In the genomic region with DNA sequence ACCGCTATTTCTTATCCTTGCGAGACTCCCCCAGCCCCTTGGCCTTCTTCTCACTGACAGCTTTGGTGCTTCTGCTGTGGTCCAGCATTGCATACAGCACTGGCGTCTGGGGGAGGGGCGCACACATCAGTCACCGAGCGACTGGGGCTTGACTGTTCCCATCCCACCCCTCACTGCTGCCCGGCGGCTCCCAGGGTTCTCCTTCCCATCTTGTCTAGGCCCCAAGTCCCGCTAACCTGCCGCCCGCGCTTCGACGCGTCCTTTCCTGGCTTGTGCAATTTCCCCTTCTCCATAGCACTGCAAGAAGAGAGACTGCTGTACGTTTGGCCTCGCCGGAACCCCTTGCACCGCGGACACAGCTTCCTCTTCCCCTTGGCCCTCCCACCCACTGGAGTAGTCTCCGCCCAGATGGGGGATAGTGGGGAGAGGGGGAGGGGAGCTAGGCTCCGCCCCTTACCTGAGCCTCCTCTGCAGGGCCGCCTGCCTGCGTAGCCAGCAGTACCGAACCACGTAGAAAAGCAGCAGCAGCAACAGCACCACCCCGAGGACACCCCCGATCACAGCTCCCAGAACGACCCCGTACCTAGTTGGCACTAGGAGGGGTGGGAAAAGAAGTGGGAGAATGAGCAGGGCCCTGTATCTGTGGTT, we compare ENCODE assay signal across 1 cellular context.
TF ChIP-seq lines count a peak whose summit lies in the region.

No MANE protein-coding gene starts in this region.

TF ChIP-seq in GM12878, 131 proteins besides CTCF, POLR2A, EP300 and RAD21:
- TF ChIP-seq CBX5 (IDR thresholded peaks at IDR 0.05; ENCODE audit: low read depth) (no peak), IKZF2 (IDR thresholded peaks at IDR 0.05) (peak; percentile 19 to 27; a peak in 1 of 4 replicates), GABPA (IDR thresholded peaks at IDR 0.05; ENCODE audit: low read depth) (peak; percentile 63; the same call in 1 of the 2 replicates), IKZF1 (conservative IDR thresholded peaks at IDR 0.05) (0 out of 2 replicates have a peak, but pooled peaks have one; percentile 17), RUNX3 (IDR thresholded peaks at IDR 0.05; ENCODE audit: low read length) (peak; percentile 26), HCFC1 (IDR thresholded peaks at IDR 0.05; ENCODE audit: low read length) (0 out of 2 replicates have a peak, but pooled peaks have one; percentile 28), CREM (IDR thresholded peaks at IDR 0.05; ENCODE audit: low read depth) (peak; percentile 26; the same call in 1 of the 2 replicates), CHD2 (IDR thresholded peaks at IDR 0.05; ENCODE audit: borderline replicate concordance, low read depth, low read length) (0 out of 2 replicates have a peak, but pooled peaks have one; percentile 16), TAF1 (IDR thresholded peaks at IDR 0.05; ENCODE audit: borderline replicate concordance, low read depth, low read length) (no peak), EGR1 (IDR thresholded peaks at IDR 0.05; ENCODE audit: borderline replicate concordance in 1 of 2, low read depth in 2 of 2, low read length in 2 of 2) (peak in 1 of 2 experiments; percentile 20; a peak in 1 of 3 replicates), GATAD2B (conservative IDR thresholded peaks at IDR 0.05; ENCODE audit: low read depth) (no peak), RELA (IDR thresholded peaks at IDR 0.05; ENCODE audit: borderline replicate concordance, partially characterized antibody) (no peak), NFYA (IDR thresholded peaks at IDR 0.05; ENCODE audit: borderline replicate concordance, low read depth, low read length) (no peak), ZNF24 (IDR thresholded peaks at IDR 0.05) (no peak), IRF4 (IDR thresholded peaks at IDR 0.05; ENCODE audit: low read depth, low read length) (no peak), SMAD1 (IDR thresholded peaks at IDR 0.05; ENCODE audit: low read depth, partially characterized antibody) (no peak), YY1 (IDR thresholded peaks at IDR 0.05; ENCODE audit: low read depth, low read length) (0 out of 2 replicates have a peak, but pooled peaks have one; percentile 24), MEF2A (IDR thresholded peaks at IDR 0.05; ENCODE audit: insufficient read depth, low read depth, low read length) (no peak)
- TF ChIP-seq, protein P1, sequence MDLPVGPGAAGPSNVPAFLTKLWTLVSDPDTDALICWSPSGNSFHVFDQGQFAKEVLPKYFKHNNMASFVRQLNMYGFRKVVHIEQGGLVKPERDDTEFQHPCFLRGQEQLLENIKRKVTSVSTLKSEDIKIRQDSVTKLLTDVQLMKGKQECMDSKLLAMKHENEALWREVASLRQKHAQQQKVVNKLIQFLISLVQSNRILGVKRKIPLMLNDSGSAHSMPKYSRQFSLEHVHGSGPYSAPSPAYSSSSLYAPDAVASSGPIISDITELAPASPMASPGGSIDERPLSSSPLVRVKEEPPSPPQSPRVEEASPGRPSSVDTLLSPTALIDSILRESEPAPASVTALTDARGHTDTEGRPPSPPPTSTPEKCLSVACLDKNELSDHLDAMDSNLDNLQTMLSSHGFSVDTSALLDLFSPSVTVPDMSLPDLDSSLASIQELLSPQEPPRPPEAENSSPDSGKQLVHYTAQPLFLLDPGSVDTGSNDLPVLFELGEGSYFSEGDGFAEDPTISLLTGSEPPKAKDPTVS (IDR thresholded peaks at IDR 0.05; ENCODE audit: low read depth, low read length) = no peak
- TF ChIP-seq, protein P2, sequence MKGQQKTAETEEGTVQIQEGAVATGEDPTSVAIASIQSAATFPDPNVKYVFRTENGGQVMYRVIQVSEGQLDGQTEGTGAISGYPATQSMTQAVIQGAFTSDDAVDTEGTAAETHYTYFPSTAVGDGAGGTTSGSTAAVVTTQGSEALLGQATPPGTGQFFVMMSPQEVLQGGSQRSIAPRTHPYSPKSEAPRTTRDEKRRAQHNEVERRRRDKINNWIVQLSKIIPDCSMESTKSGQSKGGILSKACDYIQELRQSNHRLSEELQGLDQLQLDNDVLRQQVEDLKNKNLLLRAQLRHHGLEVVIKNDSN (IDR thresholded peaks at IDR 0.05; ENCODE audit: borderline replicate concordance, extremely low read length, insufficient read depth, low read depth, low read length) = no peak
- TF ChIP-seq, protein P3, sequence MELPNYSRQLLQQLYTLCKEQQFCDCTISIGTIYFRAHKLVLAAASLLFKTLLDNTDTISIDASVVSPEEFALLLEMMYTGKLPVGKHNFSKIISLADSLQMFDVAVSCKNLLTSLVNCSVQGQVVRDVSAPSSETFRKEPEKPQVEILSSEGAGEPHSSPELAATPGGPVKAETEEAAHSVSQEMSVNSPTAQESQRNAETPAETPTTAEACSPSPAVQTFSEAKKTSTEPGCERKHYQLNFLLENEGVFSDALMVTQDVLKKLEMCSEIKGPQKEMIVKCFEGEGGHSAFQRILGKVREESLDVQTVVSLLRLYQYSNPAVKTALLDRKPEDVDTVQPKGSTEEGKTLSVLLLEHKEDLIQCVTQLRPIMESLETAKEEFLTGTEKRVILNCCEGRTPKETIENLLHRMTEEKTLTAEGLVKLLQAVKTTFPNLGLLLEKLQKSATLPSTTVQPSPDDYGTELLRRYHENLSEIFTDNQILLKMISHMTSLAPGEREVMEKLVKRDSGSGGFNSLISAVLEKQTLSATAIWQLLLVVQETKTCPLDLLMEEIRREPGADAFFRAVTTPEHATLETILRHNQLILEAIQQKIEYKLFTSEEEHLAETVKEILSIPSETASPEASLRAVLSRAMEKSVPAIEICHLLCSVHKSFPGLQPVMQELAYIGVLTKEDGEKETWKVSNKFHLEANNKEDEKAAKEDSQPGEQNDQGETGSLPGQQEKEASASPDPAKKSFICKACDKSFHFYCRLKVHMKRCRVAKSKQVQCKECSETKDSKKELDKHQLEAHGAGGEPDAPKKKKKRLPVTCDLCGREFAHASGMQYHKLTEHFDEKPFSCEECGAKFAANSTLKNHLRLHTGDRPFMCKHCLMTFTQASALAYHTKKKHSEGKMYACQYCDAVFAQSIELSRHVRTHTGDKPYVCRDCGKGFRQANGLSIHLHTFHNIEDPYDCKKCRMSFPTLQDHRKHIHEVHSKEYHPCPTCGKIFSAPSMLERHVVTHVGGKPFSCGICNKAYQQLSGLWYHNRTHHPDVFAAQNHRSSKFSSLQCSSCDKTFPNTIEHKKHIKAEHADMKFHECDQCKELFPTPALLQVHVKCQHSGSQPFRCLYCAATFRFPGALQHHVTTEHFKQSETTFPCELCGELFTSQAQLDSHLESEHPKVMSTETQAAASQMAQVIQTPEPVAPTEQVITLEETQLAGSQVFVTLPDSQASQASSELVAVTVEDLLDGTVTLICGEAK (IDR thresholded peaks at IDR 0.05; ENCODE audit: borderline replicate concordance) = peak; percentile 61; the same call in 1 of the 2 replicates
- TF ChIP-seq, protein P4, sequence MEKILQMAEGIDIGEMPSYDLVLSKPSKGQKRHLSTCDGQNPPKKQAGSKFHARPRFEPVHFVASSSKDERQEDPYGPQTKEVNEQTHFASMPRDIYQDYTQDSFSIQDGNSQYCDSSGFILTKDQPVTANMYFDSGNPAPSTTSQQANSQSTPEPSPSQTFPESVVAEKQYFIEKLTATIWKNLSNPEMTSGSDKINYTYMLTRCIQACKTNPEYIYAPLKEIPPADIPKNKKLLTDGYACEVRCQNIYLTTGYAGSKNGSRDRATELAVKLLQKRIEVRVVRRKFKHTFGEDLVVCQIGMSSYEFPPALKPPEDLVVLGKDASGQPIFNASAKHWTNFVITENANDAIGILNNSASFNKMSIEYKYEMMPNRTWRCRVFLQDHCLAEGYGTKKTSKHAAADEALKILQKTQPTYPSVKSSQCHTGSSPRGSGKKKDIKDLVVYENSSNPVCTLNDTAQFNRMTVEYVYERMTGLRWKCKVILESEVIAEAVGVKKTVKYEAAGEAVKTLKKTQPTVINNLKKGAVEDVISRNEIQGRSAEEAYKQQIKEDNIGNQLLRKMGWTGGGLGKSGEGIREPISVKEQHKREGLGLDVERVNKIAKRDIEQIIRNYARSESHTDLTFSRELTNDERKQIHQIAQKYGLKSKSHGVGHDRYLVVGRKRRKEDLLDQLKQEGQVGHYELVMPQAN (conservative IDR thresholded peaks at IDR 0.05) = 0 out of 2 replicates have a peak, but pooled peaks have one; percentile 30
- TF ChIP-seq, protein P5, sequence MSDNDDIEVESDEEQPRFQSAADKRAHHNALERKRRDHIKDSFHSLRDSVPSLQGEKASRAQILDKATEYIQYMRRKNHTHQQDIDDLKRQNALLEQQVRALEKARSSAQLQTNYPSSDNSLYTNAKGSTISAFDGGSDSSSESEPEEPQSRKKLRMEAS (IDR thresholded peaks at IDR 0.05; ENCODE audit: low read depth, low read length) = no peak
- TF ChIP-seq, protein P6, sequence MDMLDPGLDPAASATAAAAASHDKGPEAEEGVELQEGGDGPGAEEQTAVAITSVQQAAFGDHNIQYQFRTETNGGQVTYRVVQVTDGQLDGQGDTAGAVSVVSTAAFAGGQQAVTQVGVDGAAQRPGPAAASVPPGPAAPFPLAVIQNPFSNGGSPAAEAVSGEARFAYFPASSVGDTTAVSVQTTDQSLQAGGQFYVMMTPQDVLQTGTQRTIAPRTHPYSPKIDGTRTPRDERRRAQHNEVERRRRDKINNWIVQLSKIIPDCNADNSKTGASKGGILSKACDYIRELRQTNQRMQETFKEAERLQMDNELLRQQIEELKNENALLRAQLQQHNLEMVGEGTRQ (IDR thresholded peaks at IDR 0.05; ENCODE audit: borderline replicate concordance, low read depth, low read length) = no peak
